Comparison of ENCODE assay signal across 8 cellular contexts in genomic region chr6:90397929-90398674, GRCh38.
DNase-seq lines count a peak whose midpoint lies in the region; ATAC-seq and TF ChIP-seq lines count a peak whose summit lies in the region.

No MANE protein-coding gene starts in this region.

- CTCF ChIA-PET in Panc1 (lab: Charles Lee), result no interaction called here

- H3K27me3 ChIP-seq in Panc1 (ENCODE audit: control insufficient read depth, insufficient read depth, low read length), result no peaks in the 10 kb centered on the region
- no peaks in the 10 kb centered on the region for H3K27me3 ChIP-seq in parathyroid adenoma (ENCODE audit: control insufficient read depth, insufficient read depth, low read length)

- no peak overlapping the region for H3K4me2 ChIP-seq in parathyroid adenoma (ENCODE audit: low read length)

- TF ChIP-seq CTCF in Panc1 (IDR thresholded peaks at IDR 0.05) (no peak), parathyroid adenoma (IDR thresholded peaks at IDR 0.05) (no peak)

- H3K36me3 ChIP-seq in Panc1 (ENCODE audit: control insufficient read depth, insufficient read depth, low read length) (no peaks in the 10 kb centered on the region), parathyroid adenoma (ENCODE audit: control insufficient read depth, insufficient read depth, low read length) (no peaks in the 10 kb centered on the region)

- no peak for DNase-seq in Panc1 (ENCODE audit: low read depth, low spot score)
- DNase-seq in activated gamma-delta T cell treated with anti-CD3 and anti-CD28 coated beads, Interleukin-2, amount 50 U/mL, for 16 hours (ENCODE audit: low read depth), result peak; percentile 82
- DNase-seq in NCI-H510A treated with DMSO at 0.1 percent for 48 hours (lab: John Stamatoyannopoulos, UW), result no peak
- DNase-seq in left colon, result no peak
- no peak for DNase-seq in DMS 273 treated with DMSO at 0.1 percent for 48 hours (lab: John Stamatoyannopoulos, UW)

- H3K27ac ChIP-seq in Panc1 (ENCODE audit: low read length) (no peak overlapping the region), parathyroid adenoma (no peak overlapping the region)

- no peak overlapping the region for H3K9ac ChIP-seq in parathyroid adenoma

- peak overlapping the region; percentile 26 for H2AFZ ChIP-seq in parathyroid adenoma

- H3K4me3 ChIP-seq in Panc1 (ENCODE audit: low read depth in 2 of 2, low read length in 2 of 2) (no peak overlapping the region), parathyroid adenoma (ENCODE audit: low read depth, low read length) (no peak overlapping the region)

- BruUV-seq in Panc1 (replicated peaks; lab: Mats Ljungman, UMichigan), result no TSS peak

- H3K9me3 ChIP-seq in Panc1 (ENCODE audit: control insufficient read depth, insufficient read depth, low read depth, low read length) (no peaks in the 10 kb centered on the region), parathyroid adenoma (ENCODE audit: control insufficient read depth, low read length) (no peaks in the 10 kb centered on the region)

- no peaks in the 10 kb centered on the region; the same call in 1 of the 2 replicates for H3K4me1 ChIP-seq in Panc1 (ENCODE audit: control insufficient read depth, insufficient read depth, low read length)
- peaks cover 18% of the 10 kb centered on the region for H3K4me1 ChIP-seq in parathyroid adenoma

- H3K79me2 ChIP-seq in parathyroid adenoma, result no peaks in the 10 kb centered on the region

- in situ Hi-C loops in Panc1 (cut with HindIII; ENCODE audit: low pct_unique_long_range_greater_than_20kb, low sequenced_read_pairs), result no loop called here

- intact Hi-C loops in Panc1 (cut with micrococcal nuclease; ENCODE audit: unreplicated experiment), result loop anchor here (10.0 kb wide), 1 partner anchor 453 kb away; no protein-coding TSS in a partner anchor
- intact Hi-C loops in left colon (cut with DNase I, micrococcal nuclease), result loop anchor here in 1 of 2 donors (5.0 to 10.0 kb wide), 2 partner anchors 84 to 423 kb away; no protein-coding TSS in a partner anchor

- POLR2A ChIA-PET in Panc1 (lab: Charles Lee), result no interaction called here

- peak; percentile 78 for ATAC-seq in GM18858 (IDR thresholded peaks at IDR 0.05; ENCODE audit: unreplicated experiment)
- ATAC-seq in Panc1, result peak; percentile 84
- no peak for ATAC-seq in HG02571 (IDR thresholded peaks at IDR 0.05; ENCODE audit: unreplicated experiment)
- ATAC-seq in left colon, result no peak

Comparison
In these comparisons a context has a peak if more than half of its experiments do, and no peak if none do; other contexts are left out.
1. ATAC-seq: peak in GM18858 (single experiment) and Panc1 (single experiment); none in HG02571 (single experiment) and left colon (single experiment).